11 cellular contexts compared by ENCODE assay signal in the genomic region with DNA sequence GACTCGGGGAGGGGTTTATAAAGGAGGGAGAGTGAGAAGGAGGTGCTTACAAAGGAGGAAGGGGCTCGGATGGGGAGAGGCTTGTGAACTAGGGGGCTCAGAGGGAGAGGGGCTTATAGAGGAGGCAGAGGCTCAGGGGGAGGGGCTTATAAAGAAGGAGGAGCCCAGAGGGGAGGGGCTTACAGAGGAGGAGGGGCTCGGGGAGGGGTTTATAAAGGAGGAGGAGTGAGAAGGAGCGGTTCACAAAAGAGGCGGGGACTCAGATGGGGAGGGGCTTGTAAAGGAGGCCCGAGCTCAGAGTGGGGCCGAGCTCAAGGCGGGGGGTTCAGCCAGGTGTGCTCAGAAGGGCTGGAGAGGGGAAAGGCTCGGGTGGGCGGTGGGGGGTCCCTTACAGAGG. TPM values are rescaled to one million over a fixed set of nuclear protein-coding genes. Genes with fewer than 3 reads are reported as not detected.
A peak's percentile ranks its signal among the peaks of the same experiment; 100 is the strongest.
DNase-seq lines count a peak whose midpoint lies in the region; ATAC-seq and TF ChIP-seq lines count a peak whose summit lies in the region.
"Had no signal": no experiment of that assay in that cellular context is flagged by ENCODE, and none has a peak within 500 bp of the region (broad histone marks: within the 10 kb centered on the region; RNA-seq: fewer than 3 reads in every experiment).

No MANE protein-coding gene starts in this region.

- H3K9me3 Mint-ChIP-seq in activated CD8-positive, alpha-beta T cell treated with anti-CD3 and anti-CD28 coated beads for 36 hours: no peaks in the 10 kb centered on the region
- no peaks in the 10 kb centered on the region for H3K9me3 Mint-ChIP-seq in Calu3 (ENCODE audit: low read depth, unreplicated experiment)

- no peak overlapping the region for H3K27ac Mint-ChIP-seq in activated CD8-positive, alpha-beta T cell treated with anti-CD3 and anti-CD28 coated beads for 36 hours
- H3K27ac Mint-ChIP-seq in Calu3 (ENCODE audit: unreplicated experiment): no peak overlapping the region
- H3K27ac Mint-ChIP-seq: activated naive CD8-positive, alpha-beta T cell had no signal

- intact Hi-C loops in activated CD8-positive, alpha-beta T cell treated with anti-CD3 and anti-CD28 coated beads for 36 hours (cut with micrococcal nuclease): no loop called here
- intact Hi-C loops in Calu3 (cut with micrococcal nuclease; ENCODE audit: unreplicated experiment): no loop called here

- POLR2A ChIA-PET in HEK293T (lab: Yijun Ruan, JAX): interaction anchor here (1.1 kb wide), 1 partner anchor 21 kb away, joined by 4 read pairs; the partner anchor contains the start of gene DOHH
- POLR2A ChIA-PET in activated CD8-positive, alpha-beta T cell treated with anti-CD3 and anti-CD28 coated beads for 36 hours (lab: Charles Lee): interaction anchor here (0.9 to 1.6 kb wide), 4 partner anchors 14 to 290 kb away, joined by 3 to 6 read pairs (median 3); partner anchors contain the start of gene DOHH

- no TSS peak for BruUV-seq in Calu3 (replicated peaks; lab: Mats Ljungman, UMichigan)

- DNase-seq in COLO668 (lab: John Stamatoyannopoulos, UW; ENCODE audit: unreplicated experiment) (peak; percentile 18), HEK293T (ENCODE audit: extremely low spot score) (peak; percentile 72), left kidney (ENCODE audit: low read depth, low spot score) (peak; percentile 68), Calu3 (no peak), DMS79 (lab: John Stamatoyannopoulos, UW) (no peak)
- DNase-seq in activated CD8-positive, alpha-beta T cell treated with anti-CD3 and anti-CD28 coated beads for 36 hours: peak; percentile 62
- DNase-seq: SHP77 treated with DMSO at 0.1 percent for 48 hours had no signal

- no peak overlapping the region for H3K4me3 Mint-ChIP-seq in activated CD8-positive, alpha-beta T cell treated with anti-CD3 and anti-CD28 coated beads for 36 hours
- no peak overlapping the region for H3K4me3 Mint-ChIP-seq in Calu3 (ENCODE audit: low read depth, unreplicated experiment)
- H3K4me3 Mint-ChIP-seq: activated naive CD8-positive, alpha-beta T cell had no signal

- no peaks in the 10 kb centered on the region for H3K27me3 Mint-ChIP-seq in activated CD8-positive, alpha-beta T cell treated with anti-CD3 and anti-CD28 coated beads for 36 hours
- no peaks in the 10 kb centered on the region for H3K27me3 Mint-ChIP-seq in Calu3 (ENCODE audit: unreplicated experiment)
- H3K27me3 Mint-ChIP-seq: activated naive CD8-positive, alpha-beta T cell had no signal

- peak; percentile 59 for ATAC-seq in activated CD8-positive, alpha-beta T cell treated with anti-CD3 and anti-CD28 coated beads for 36 hours
- no peak for ATAC-seq in HG03342 (IDR thresholded peaks at IDR 0.05; ENCODE audit: unreplicated experiment)

- no peaks in the 10 kb centered on the region for H3K36me3 Mint-ChIP-seq in activated CD8-positive, alpha-beta T cell treated with anti-CD3 and anti-CD28 coated beads for 36 hours (ENCODE audit: low read depth)
- H3K36me3 Mint-ChIP-seq in Calu3 (ENCODE audit: insufficient read depth, unreplicated experiment): peaks cover 19% of the 10 kb centered on the region
- H3K36me3 Mint-ChIP-seq: activated naive CD8-positive, alpha-beta T cell had no signal

- CTCF ChIA-PET in HEK293T (lab: Yijun Ruan, JAX): interaction anchor here (1.0 kb wide), 1 partner anchor 175 kb away, joined by 3 read pairs; no protein-coding TSS in a partner anchor
- CTCF ChIA-PET in activated CD8-positive, alpha-beta T cell treated with anti-CD3 and anti-CD28 coated beads for 36 hours (lab: Charles Lee): interaction anchor here (0.7 to 1.9 kb wide), 7 partner anchors 8 to 175 kb away, joined by 3 to 11 read pairs (median 4); partner anchors contain the start of gene DOHH
- CTCF ChIA-PET in Calu3 (lab: Charles Lee): interaction anchor here (0.6 to 0.8 kb wide), 3 partner anchors 50 to 177 kb away, joined by 3 to 7 read pairs (median 5); no protein-coding TSS in a partner anchor

- H3K4me1 Mint-ChIP-seq in activated CD8-positive, alpha-beta T cell treated with anti-CD3 and anti-CD28 coated beads for 36 hours (ENCODE audit: low read depth): peaks cover 16% of the 10 kb centered on the region
- no peaks in the 10 kb centered on the region for H3K4me1 Mint-ChIP-seq in Calu3 (ENCODE audit: low read depth, unreplicated experiment)

- TF ChIP-seq CTCF in activated CD8-positive, alpha-beta T cell treated with anti-CD3 and anti-CD28 coated beads for 36 hours (IDR thresholded peaks at IDR 0.05): no peak
- no peak for TF ChIP-seq CTCF in Calu3 (IDR thresholded peaks at IDR 0.05; ENCODE audit: unreplicated experiment)

TF ChIP-seq in HEK293T, 16 proteins besides CTCF, POLR2A, EP300 and RAD21:
- TF ChIP-seq SUZ12 (IDR thresholded peaks at IDR 0.05) (no peak), TARDBP (IDR thresholded peaks at IDR 0.05) (no peak), FOXK2 (IDR thresholded peaks at IDR 0.05) (no peak), FOXA1 (IDR thresholded peaks at IDR 0.05) (no peak), ZNF384 (IDR thresholded peaks at IDR 0.05) (no peak), PKNOX1 (IDR thresholded peaks at IDR 0.05) (no peak), ARNT (IDR thresholded peaks at IDR 0.05) (no peak), LEF1 (IDR thresholded peaks at IDR 0.05; ENCODE audit: borderline replicate concordance) (no peak), SP1 (IDR thresholded peaks at IDR 0.05) (no peak; the same call in 1 of the 2 replicates), L3MBTL2 (conservative IDR thresholded peaks at IDR 0.05) (no peak), FOXM1 (IDR thresholded peaks at IDR 0.05; ENCODE audit: borderline replicate concordance) (no peak)

RNA-seq across cellular contexts. Expression of gene SMIM24, which starts 0.5 kb away (rescaled TPM):
- total RNA-seq in activated CD8-positive, alpha-beta T cell treated with anti-CD3 and anti-CD28 coated beads for 36 hours: 1 to 10 TPM; 1.6 to 3.8 TPM
- 1.5 and 6.3 TPM in 2 replicates for total RNA-seq in Calu3 (2022)
- total RNA-seq: ureter had no signal

RNA-seq across cellular contexts. Expression of gene SMIM44, which starts 3.4 kb away (rescaled TPM):
- total RNA-seq in activated CD8-positive, alpha-beta T cell treated with anti-CD3 and anti-CD28 coated beads for 36 hours: not detected
- not detected in 2 replicates for total RNA-seq in Calu3 (2022)
- total RNA-seq: lung, ureter had no signal

RNA-seq across cellular contexts. Expression of gene DOHH, which starts 20.7 kb away (rescaled TPM):
- 10 to 100 TPM; 15.7 to 17.0 TPM for total RNA-seq in activated CD8-positive, alpha-beta T cell treated with anti-CD3 and anti-CD28 coated beads for 36 hours
- total RNA-seq in Calu3 (2022): 10.9 and 11.6 TPM in 2 replicates

RNA-seq across cellular contexts. Expression of gene FZR1, which starts 26.3 kb away (rescaled TPM):
- 10 to 100 TPM; 39.9 to 40.9 TPM for total RNA-seq in activated CD8-positive, alpha-beta T cell treated with anti-CD3 and anti-CD28 coated beads for 36 hours
- total RNA-seq in Calu3 (2022): 33.1 and 34.5 TPM in 2 replicates

RNA-seq across cellular contexts. Expression of gene TEKTIP1, which starts 59.2 kb away (rescaled TPM):
- total RNA-seq in activated CD8-positive, alpha-beta T cell treated with anti-CD3 and anti-CD28 coated beads for 36 hours: 1 to 10 TPM; 1.6 to 2.4 TPM
- 1.4 and 2.7 TPM in 2 replicates for total RNA-seq in Calu3 (2022)

Comparison
In these comparisons a context has a peak if more than half of its experiments do, and no peak if none do; other contexts are left out.
1. DNase-seq: peak in COLO668 (single experiment), HEK293T (single experiment), activated CD8-positive, alpha-beta T cell treated with anti-CD3 and anti-CD28 coated beads for 36 hours (single experiment) and left kidney (single experiment); none in Calu3 (single experiment) and DMS79 (single experiment).